ENCODE assay signal across 16 cellular contexts in the genomic region with DNA sequence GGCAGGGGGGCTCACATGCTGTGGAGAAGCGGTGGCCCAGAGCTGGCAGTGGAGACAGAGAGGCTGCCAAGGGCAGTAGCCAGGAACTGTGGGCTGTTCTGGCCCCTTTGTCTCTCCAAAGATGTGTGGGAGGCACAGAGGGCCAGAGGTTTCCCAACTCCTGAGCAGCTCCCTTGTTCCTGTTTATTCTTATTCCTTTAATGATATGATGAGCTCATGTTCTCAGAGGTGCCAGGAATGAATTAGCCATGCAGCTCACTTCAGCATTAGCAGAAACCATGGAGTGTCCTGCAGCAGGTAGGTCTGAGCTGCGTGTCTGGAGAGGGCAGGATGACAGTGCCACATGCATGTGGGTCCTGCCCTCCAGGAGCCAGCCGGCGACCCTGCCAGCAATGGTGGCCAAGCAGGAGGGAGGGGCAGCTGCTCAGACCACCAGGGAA.
DNase-seq lines count a peak whose midpoint lies in the region; ATAC-seq and TF ChIP-seq lines count a peak whose summit lies in the region.
"Had no signal": no experiment of that assay in that cellular context is flagged by ENCODE, and none has a peak within 500 bp of the region (broad histone marks: within the 10 kb centered on the region; RNA-seq: fewer than 3 reads in every experiment).

No MANE protein-coding gene starts in this region.

- DNase-seq in C1 segment of cervical spinal cord (lab: John Stamatoyannopoulos, UW) = peak in 9 of 14 donors; percentile 9 to 78 (median 45)
- DNase-seq in NCI-H446 (lab: John Stamatoyannopoulos, UW) = peak; percentile 33 to 61
- DNase-seq in fibroblast of gingiva (ENCODE audit: low read depth) = peak; percentile 56
- DNase-seq in pons (ENCODE audit: low spot score) = peak; percentile 3
- no peak for DNase-seq in activated CD4-positive, CD25-positive, alpha-beta regulatory T cell (lab: John Stamatoyannopoulos, UW)
- DNase-seq in neural progenitor cell (ENCODE audit: low spot score) = no peak
- no peak for DNase-seq in mucosa of gallbladder (ENCODE audit: low spot score)
- DNase-seq: activated CD4-positive, alpha-beta T cell treated with anti-CD3 and anti-CD28 coated beads, Interleukin-2, amount 50 U/mL, for 4 hours; BE2C; H7; NCI-H345; pancreas; stimulated activated CD4-positive, alpha-beta T cell treated with anti-CD3 and anti-CD28 coated beads, Interleukin-2, amount 100 ng/mL, for 48 hours had no signal

- no peaks in the 10 kb centered on the region for H3K9me3 ChIP-seq in neural progenitor cell (ENCODE audit: low read depth)
- H3K9me3 ChIP-seq: BE2C, pancreas had no signal

- no peak overlapping the region for H3K9ac ChIP-seq in neural progenitor cell

- H3K4me3 ChIP-seq in neural progenitor cell = no peak overlapping the region
- H3K4me3 ChIP-seq: pancreas had no signal

- no peak for ATAC-seq in GM18868 (IDR thresholded peaks at IDR 0.05; ENCODE audit: unreplicated experiment)
- ATAC-seq: stimulated activated effector memory CD8-positive, alpha-beta T cell treated with anti-CD3 and anti-CD28 coated beads, Interleukin-12 subunit alpha, Interleukin-12 subunit beta, amount 100 ng/mL, for 72 hours had no signal

- H3K27ac ChIP-seq in neural progenitor cell = no peak overlapping the region
- H3K27ac ChIP-seq: pancreas had no signal

- H3K9me3 Mint-ChIP-seq in neural progenitor cell = no peaks in the 10 kb centered on the region
- H3K9me3 Mint-ChIP-seq: memory B cell; stimulated activated effector memory CD8-positive, alpha-beta T cell treated with anti-CD3 and anti-CD28 coated beads, Interleukin-12 subunit alpha, Interleukin-12 subunit beta, amount 100 ng/mL, for 72 hours had no signal

- H3K4me1 ChIP-seq in neural progenitor cell = peaks cover 21% of the 10 kb centered on the region
- H3K4me1 ChIP-seq: BE2C, pancreas had no signal

- no peaks in the 10 kb centered on the region for H3K36me3 Mint-ChIP-seq in neural progenitor cell
- H3K36me3 Mint-ChIP-seq: memory B cell; stimulated activated effector memory CD8-positive, alpha-beta T cell treated with anti-CD3 and anti-CD28 coated beads, Interleukin-12 subunit alpha, Interleukin-12 subunit beta, amount 100 ng/mL, for 72 hours had no signal

- no peaks in the 10 kb centered on the region for H3K79me2 ChIP-seq in neural progenitor cell (ENCODE audit: low read depth)

- peaks cover 7% of the 10 kb centered on the region for H3K27me3 Mint-ChIP-seq in neural progenitor cell (ENCODE audit: insufficient read depth, low read depth)

- peaks cover 36% of the 10 kb centered on the region for H3K4me1 Mint-ChIP-seq in neural progenitor cell
- H3K4me1 Mint-ChIP-seq: memory B cell had no signal

- H3F3A ChIP-seq in neural progenitor cell (ENCODE audit: low read depth) = peaks cover 23% of the 10 kb centered on the region

- no peak overlapping the region for H3K4me3 Mint-ChIP-seq in neural progenitor cell
- H3K4me3 Mint-ChIP-seq: memory B cell; stimulated activated effector memory CD8-positive, alpha-beta T cell treated with anti-CD3 and anti-CD28 coated beads, Interleukin-12 subunit alpha, Interleukin-12 subunit beta, amount 100 ng/mL, for 72 hours had no signal

- no peak for TF ChIP-seq CTCF in neural progenitor cell (IDR thresholded peaks at IDR 0.05)

- H3K27me3 ChIP-seq in neural progenitor cell = no peaks in the 10 kb centered on the region
- H3K27me3 ChIP-seq: BE2C had no signal

- H4K20me1 ChIP-seq in neural progenitor cell (ENCODE audit: low read depth) = no peaks in the 10 kb centered on the region

- H3K36me3 ChIP-seq in neural progenitor cell = no peaks in the 10 kb centered on the region
- H3K36me3 ChIP-seq: BE2C, pancreas had no signal

- H2AFZ ChIP-seq in neural progenitor cell (replicated peaks) = no peak overlapping the region

- H3K27ac Mint-ChIP-seq in neural progenitor cell = no peak overlapping the region
- H3K27ac Mint-ChIP-seq: memory B cell had no signal

- no peak overlapping the region for H3K4me2 ChIP-seq in neural progenitor cell

Comparison
In these comparisons a context has a peak if more than half of its experiments do, and no peak if none do; other contexts are left out.
1. DNase-seq: peak in C1 segment of cervical spinal cord (9 of 14), NCI-H446 (2 of 2), fibroblast of gingiva (single experiment) and pons (single experiment); none in activated CD4-positive, CD25-positive, alpha-beta regulatory T cell (0 of 4), neural progenitor cell (single experiment) and mucosa of gallbladder (single experiment).